ENCODE assay signal across 32 cellular contexts in genomic region chr4:94168321-94168720, GRCh38.
"Had no signal": no experiment of that assay in that cellular context is flagged by ENCODE, and none has a peak within 500 bp of the region (broad histone marks: within the 10 kb centered on the region; RNA-seq: fewer than 3 reads in every experiment).

No MANE protein-coding gene starts in this region.

- H3K9me3 ChIP-seq: body of pancreas, psoas muscle, thyroid gland, vagina had no signal

- H3K36me3 Mint-ChIP-seq: activated CD4-positive, alpha-beta memory T cell treated with anti-CD3 and anti-CD28 coated beads for 36 hours; mesothelial cell of epicardium; naive thymus-derived CD8-positive, alpha-beta T cell; stimulated activated naive B cell treated with anti-CD40 and anti-IgM and Interleukin-4, amounts not matched to agents 10 μg/mL and 1 μg/mL and 100 μg/mL, for 72 hours had no signal

- DNase-seq: activated CD4-positive, alpha-beta memory T cell treated with anti-CD3 and anti-CD28 coated beads for 36 hours; activated CD4-positive, alpha-beta T cell treated with anti-CD3 and anti-CD28 coated beads, Interleukin-2, amount 10 ng/mL, durations not matched to agents 24 days and 14 days; activated CD4-positive, CD25-positive, alpha-beta regulatory T cell treated with anti-CD3 and anti-CD28 coated beads, Interleukin-2, amount 50 U/mL, for 72 hours; activated CD8-positive, alpha-beta memory T cell treated with anti-CD3 and anti-CD28 coated beads, Interleukin-2, amount 50 U/mL, for 4 hours; activated gamma-delta T cell; activated naive CD4-positive, alpha-beta T cell treated with anti-CD3 and anti-CD28 coated beads, Interleukin-2, amount 50 U/mL, for 16 hours; activated T-cell treated with anti-CD3 and anti-CD28 coated beads, Interleukin-2, amount 50 U/mL, for 24 hours; amygdala; body of pancreas; cortex of kidney; esophagus squamous epithelium; kidney; left colon; mammary epithelial cell; naive thymus-derived CD8-positive, alpha-beta T cell; nucleus accumbens; psoas muscle; stimulated activated CD4-positive, alpha-beta T cell treated with anti-CD3 and anti-CD28 coated beads, Interleukin-15, amount 100 ng/mL, for 24 hours; stimulated activated CD4-positive, alpha-beta T cell treated with anti-CD3 and anti-CD28 coated beads, Interleukin-2, amount 100 ng/mL, for 24 hours; stimulated activated naive B cell treated with anti-CD40 and anti-IgM and Interleukin-4, amounts not matched to agents 10 μg/mL and 1 μg/mL and 100 μg/mL, for 72 hours; stomach; SW 1271; T-helper 17 cell; T1000; thyroid gland; WERI-Rb-1 had no signal

- H3K4me1 Mint-ChIP-seq: activated CD4-positive, alpha-beta T cell treated with anti-CD3 and anti-CD28 coated beads, Interleukin-2, amount 10 ng/mL, durations not matched to agents 24 days and 14 days; naive thymus-derived CD8-positive, alpha-beta T cell; stimulated activated naive B cell treated with anti-CD40 and anti-IgM and Interleukin-4, amounts not matched to agents 10 μg/mL and 1 μg/mL and 100 μg/mL, for 72 hours; T-helper 17 cell had no signal

- H3K9ac ChIP-seq: parathyroid adenoma had no signal

- H3K4me3 Mint-ChIP-seq: activated CD4-positive, alpha-beta memory T cell treated with anti-CD3 and anti-CD28 coated beads for 36 hours; activated CD4-positive, alpha-beta T cell treated with anti-CD3 and anti-CD28 coated beads, Interleukin-2, amount 10 ng/mL, durations not matched to agents 24 days and 14 days; activated T-cell treated with anti-CD3 and anti-CD28 coated beads, Interleukin-2, amount 50 U/mL, for 24 hours; mesothelial cell of epicardium; naive thymus-derived CD8-positive, alpha-beta T cell; neural crest cell; stimulated activated naive B cell treated with anti-CD40 and anti-IgM and Interleukin-4, amounts not matched to agents 10 μg/mL and 1 μg/mL and 100 μg/mL, for 72 hours; T-helper 17 cell had no signal

- H3K9me3 Mint-ChIP-seq: activated CD4-positive, alpha-beta T cell treated with anti-CD3 and anti-CD28 coated beads, Interleukin-2, amount 10 ng/mL, durations not matched to agents 24 days and 14 days had no signal

- H3K36me3 ChIP-seq: esophagus squamous epithelium, stomach, thyroid gland, upper lobe of left lung, vagina, WERI-Rb-1 had no signal

- H3K27me3 Mint-ChIP-seq: activated CD4-positive, alpha-beta T cell treated with anti-CD3 and anti-CD28 coated beads, Interleukin-2, amount 10 ng/mL, durations not matched to agents 24 days and 14 days; stimulated activated naive B cell treated with anti-CD40 and anti-IgM and Interleukin-4, amounts not matched to agents 10 μg/mL and 1 μg/mL and 100 μg/mL, for 72 hours had no signal

- H3K4me3 ChIP-seq: body of pancreas, esophagus squamous epithelium, psoas muscle, stomach, thyroid gland, upper lobe of left lung, vagina had no signal

- H3K4me1 ChIP-seq: body of pancreas, esophagus squamous epithelium, parathyroid adenoma, psoas muscle, thyroid gland, upper lobe of left lung, vagina had no signal

- H2AFZ ChIP-seq: parathyroid adenoma had no signal

- ATAC-seq: body of pancreas; left colon; naive thymus-derived CD8-positive, alpha-beta T cell; psoas muscle; stimulated activated naive B cell treated with anti-CD40 and anti-IgM and Interleukin-4, amounts not matched to agents 10 μg/mL and 1 μg/mL and 100 μg/mL, for 72 hours; T-helper 17 cell had no signal

- H3K27ac ChIP-seq: body of pancreas, epithelial cell of prostate, esophagus squamous epithelium, parathyroid adenoma, psoas muscle, stomach, thyroid gland, upper lobe of left lung, vagina, WERI-Rb-1 had no signal

- H3K27ac Mint-ChIP-seq: activated CD4-positive, alpha-beta memory T cell treated with anti-CD3 and anti-CD28 coated beads for 36 hours; activated CD4-positive, alpha-beta T cell treated with anti-CD3 and anti-CD28 coated beads, Interleukin-2, amount 10 ng/mL, durations not matched to agents 24 days and 14 days; activated T-cell treated with anti-CD3 and anti-CD28 coated beads, Interleukin-2, amount 50 U/mL, for 24 hours; mesothelial cell of epicardium; naive thymus-derived CD8-positive, alpha-beta T cell; stimulated activated naive B cell treated with anti-CD40 and anti-IgM and Interleukin-4, amounts not matched to agents 10 μg/mL and 1 μg/mL and 100 μg/mL, for 72 hours; T-helper 17 cell had no signal

- H3K27me3 ChIP-seq: body of pancreas, esophagus squamous epithelium, stomach, thyroid gland, upper lobe of left lung, vagina had no signal

- H3K79me2 ChIP-seq: parathyroid adenoma had no signal
